In genomic region chr1:5868931-5869500, GRCh38 we compare ENCODE assay signal across 1 cellular context.
TF ChIP-seq lines count a peak whose summit lies in the region.

No MANE protein-coding gene starts in this region.

TF ChIP-seq in IMR-90, 13 proteins besides CTCF, POLR2A, EP300 and RAD21 (continued from another document):
- TF ChIP-seq, protein P1, sequence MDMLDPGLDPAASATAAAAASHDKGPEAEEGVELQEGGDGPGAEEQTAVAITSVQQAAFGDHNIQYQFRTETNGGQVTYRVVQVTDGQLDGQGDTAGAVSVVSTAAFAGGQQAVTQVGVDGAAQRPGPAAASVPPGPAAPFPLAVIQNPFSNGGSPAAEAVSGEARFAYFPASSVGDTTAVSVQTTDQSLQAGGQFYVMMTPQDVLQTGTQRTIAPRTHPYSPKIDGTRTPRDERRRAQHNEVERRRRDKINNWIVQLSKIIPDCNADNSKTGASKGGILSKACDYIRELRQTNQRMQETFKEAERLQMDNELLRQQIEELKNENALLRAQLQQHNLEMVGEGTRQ (IDR thresholded peaks at IDR 0.05; ENCODE audit: low read depth, low read length), result no peak
- TF ChIP-seq RFX5 (IDR thresholded peaks at IDR 0.05; ENCODE audit: low read depth, low read length), result no peak
- TF ChIP-seq MAFK (IDR thresholded peaks at IDR 0.05; ENCODE audit: low read depth, low read length), result no peak
- no peak for TF ChIP-seq CEBPB (IDR thresholded peaks at IDR 0.05; ENCODE audit: low read depth, low read length)
- TF ChIP-seq, protein P2, sequence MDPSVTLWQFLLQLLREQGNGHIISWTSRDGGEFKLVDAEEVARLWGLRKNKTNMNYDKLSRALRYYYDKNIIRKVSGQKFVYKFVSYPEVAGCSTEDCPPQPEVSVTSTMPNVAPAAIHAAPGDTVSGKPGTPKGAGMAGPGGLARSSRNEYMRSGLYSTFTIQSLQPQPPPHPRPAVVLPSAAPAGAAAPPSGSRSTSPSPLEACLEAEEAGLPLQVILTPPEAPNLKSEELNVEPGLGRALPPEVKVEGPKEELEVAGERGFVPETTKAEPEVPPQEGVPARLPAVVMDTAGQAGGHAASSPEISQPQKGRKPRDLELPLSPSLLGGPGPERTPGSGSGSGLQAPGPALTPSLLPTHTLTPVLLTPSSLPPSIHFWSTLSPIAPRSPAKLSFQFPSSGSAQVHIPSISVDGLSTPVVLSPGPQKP (IDR thresholded peaks at IDR 0.05; ENCODE audit: borderline replicate concordance, low read depth, low read length), result no peak
- TF ChIP-seq FOS (IDR thresholded peaks at IDR 0.05; ENCODE audit: low read depth, low read length), result no peak
- TF ChIP-seq RCOR1 (IDR thresholded peaks at IDR 0.05; ENCODE audit: insufficient replicate concordance, low read length), result no peak
